In the genomic region with DNA sequence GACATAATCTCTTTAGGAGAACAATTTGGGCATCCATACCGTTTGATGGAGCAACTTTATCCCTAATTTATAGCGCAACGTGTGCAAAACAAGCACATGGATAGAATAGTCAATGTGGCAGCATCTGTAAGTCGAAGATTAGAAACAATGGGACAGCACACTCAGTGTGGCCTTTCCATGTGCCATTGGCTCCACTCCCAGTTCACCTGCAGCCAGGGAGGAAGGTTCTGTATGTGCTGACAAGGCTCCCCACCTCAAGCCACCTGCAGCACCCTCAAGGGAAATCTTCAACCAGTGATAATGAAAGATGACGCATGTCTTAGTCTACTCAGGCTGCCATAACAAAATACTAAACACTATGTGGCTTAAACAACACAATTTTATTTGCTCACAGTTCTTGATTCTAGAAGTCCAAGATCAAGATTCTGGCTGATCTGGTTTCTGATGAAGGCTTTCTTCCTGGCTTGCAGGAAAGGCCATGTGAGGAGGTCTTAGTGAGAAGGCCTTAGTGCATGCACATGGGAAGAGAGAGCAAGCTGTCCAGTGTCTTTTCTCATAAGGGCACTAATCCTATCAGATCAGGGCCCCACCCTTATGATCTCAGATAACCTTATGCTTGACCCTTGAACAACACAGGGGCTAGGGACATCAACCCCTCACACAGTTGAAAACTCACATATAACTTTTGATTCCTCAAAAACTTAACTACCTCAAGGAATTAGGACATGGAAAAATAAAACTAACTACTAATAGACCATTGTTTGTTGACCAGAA, we compare ENCODE assay signal across 18 cellular contexts. TPM values are rescaled to one million over a fixed set of nuclear protein-coding genes. Genes with fewer than 3 reads are reported as not detected.
A peak's percentile ranks its signal among the peaks of the same experiment; 100 is the strongest.
DNase-seq lines count a peak whose midpoint lies in the region; ATAC-seq lines count a peak whose summit lies in the region.
"Had no signal": no experiment of that assay in that cellular context is flagged by ENCODE, and none has a peak within 500 bp of the region (broad histone marks: within the 10 kb centered on the region; RNA-seq: fewer than 3 reads in every experiment).

No MANE protein-coding gene starts in this region.

- no peaks in the 10 kb centered on the region for H3K27me3 ChIP-seq in CD8-positive, alpha-beta memory T cell (ENCODE audit: insufficient read depth, low read length, poor library complexity, severe bottlenecking)
- H3K27me3 ChIP-seq: colonic mucosa, neural progenitor cell, right atrium auricular region had no signal

- H3K9me3 Mint-ChIP-seq in activated CD4-positive, alpha-beta memory T cell treated with anti-CD3 and anti-CD28 coated beads for 36 hours, result peaks cover 9% of the 10 kb centered on the region
- peaks cover 2% of the 10 kb centered on the region for H3K9me3 Mint-ChIP-seq in activated CD4-positive, alpha-beta memory T cell treated with anti-CD3 and anti-CD28 coated beads, Interleukin-2, amount 10 ng/mL, durations not matched to agents 7 days and 5 days
- H3K9me3 Mint-ChIP-seq in CD8-positive, alpha-beta memory T cell, result peaks cover 2 to 7% (median 5%) of the 10 kb centered on the region in 5 donors
- peaks cover 9% of the 10 kb centered on the region for H3K9me3 Mint-ChIP-seq in activated T-helper 1 cell treated with anti-CD3 and anti-CD28 coated beads, Interleukin-12 subunit alpha, Interleukin-12 subunit beta, Interleukin-2, Interleukin-4 antibody, amounts not matched to agents 30 ng/mL and 10 ng/mL and 1 ng/mL, durations not matched to agents 14 hours and 24 hours and 36 hours
- H3K9me3 Mint-ChIP-seq in naive B cell, result peaks cover 0 to 11% (median 4%) of the 10 kb centered on the region in 7 donors

- no peaks in the 10 kb centered on the region for H3K27me3 Mint-ChIP-seq in activated CD4-positive, alpha-beta memory T cell treated with anti-CD3 and anti-CD28 coated beads for 36 hours
- H3K27me3 Mint-ChIP-seq in activated CD4-positive, alpha-beta memory T cell treated with anti-CD3 and anti-CD28 coated beads, Interleukin-2, amount 10 ng/mL, durations not matched to agents 7 days and 5 days, result no peaks in the 10 kb centered on the region
- H3K27me3 Mint-ChIP-seq in CD8-positive, alpha-beta memory T cell, result no peaks in the 10 kb centered on the region
- peaks cover 2% of the 10 kb centered on the region for H3K27me3 Mint-ChIP-seq in activated T-helper 1 cell treated with anti-CD3 and anti-CD28 coated beads, Interleukin-12 subunit alpha, Interleukin-12 subunit beta, Interleukin-2, Interleukin-4 antibody, amounts not matched to agents 30 ng/mL and 10 ng/mL and 1 ng/mL, durations not matched to agents 14 hours and 24 hours and 36 hours (ENCODE audit: insufficient read depth)
- H3K27me3 Mint-ChIP-seq in naive B cell, result peaks cover 17 to 47% (median 32%) of the 10 kb centered on the region in 3 donors

- H3K27ac Mint-ChIP-seq in activated CD4-positive, alpha-beta memory T cell treated with anti-CD3 and anti-CD28 coated beads for 36 hours, result peak overlapping the region; percentile 84
- no peak overlapping the region for H3K27ac Mint-ChIP-seq in activated CD4-positive, alpha-beta memory T cell treated with anti-CD3 and anti-CD28 coated beads, Interleukin-2, amount 10 ng/mL, durations not matched to agents 7 days and 5 days
- H3K27ac Mint-ChIP-seq in CD8-positive, alpha-beta memory T cell, result peak overlapping the region; percentile 84 to 99 (median 97)
- peak overlapping the region; percentile 75 for H3K27ac Mint-ChIP-seq in activated T-helper 1 cell treated with anti-CD3 and anti-CD28 coated beads, Interleukin-12 subunit alpha, Interleukin-12 subunit beta, Interleukin-2, Interleukin-4 antibody, amounts not matched to agents 30 ng/mL and 10 ng/mL and 1 ng/mL, durations not matched to agents 14 hours and 24 hours and 36 hours
- peak overlapping the region in 5 of 6 donors; percentile 71 to 97 (median 88) for H3K27ac Mint-ChIP-seq in naive B cell

- H3K4me1 ChIP-seq in CD8-positive, alpha-beta memory T cell (ENCODE audit: insufficient read depth, low read length), result peaks cover 30% of the 10 kb centered on the region
- H3K4me1 ChIP-seq: colonic mucosa had no signal

- POLR2A ChIA-PET in activated CD4-positive, alpha-beta memory T cell treated with anti-CD3 and anti-CD28 coated beads for 36 hours (lab: Charles Lee), result interaction anchor here (0.5 to 1.0 kb wide), 2 partner anchors 46 to 232 kb away, joined by 3 read pairs; no protein-coding TSS in a partner anchor
- POLR2A ChIA-PET in activated CD4-positive, alpha-beta memory T cell treated with anti-CD3 and anti-CD28 coated beads, Interleukin-2, amount 10 ng/mL, durations not matched to agents 7 days and 5 days (lab: Charles Lee), result no interaction called here
- POLR2A ChIA-PET in CD8-positive, alpha-beta memory T cell (lab: Charles Lee), result interaction anchor here (0.6 to 1.2 kb wide), 2 partner anchors 12 to 46 kb away, joined by 3 to 10 read pairs; no protein-coding TSS in a partner anchor

- H3K9me3 ChIP-seq in CD8-positive, alpha-beta memory T cell (ENCODE audit: low read length), result no peaks in the 10 kb centered on the region
- H3K9me3 ChIP-seq: colonic mucosa had no signal

- intact Hi-C loops in activated CD4-positive, alpha-beta memory T cell treated with anti-CD3 and anti-CD28 coated beads for 36 hours (cut with micrococcal nuclease), result loop anchor here (2.0 kb wide), 1 partner anchor 48 kb away; no protein-coding TSS in a partner anchor
- intact Hi-C loops in activated T-helper 1 cell treated with anti-CD3 and anti-CD28 coated beads, Interleukin-12 subunit alpha, Interleukin-12 subunit beta, Interleukin-2, Interleukin-4 antibody, amounts not matched to agents 30 ng/mL and 10 ng/mL and 1 ng/mL, durations not matched to agents 14 hours and 24 hours and 36 hours (cut with micrococcal nuclease), result no loop called here

- H3K36me3 ChIP-seq in CD8-positive, alpha-beta memory T cell (ENCODE audit: insufficient read depth, low read length), result no peaks in the 10 kb centered on the region
- H3K36me3 ChIP-seq: colonic mucosa, neural progenitor cell, right atrium auricular region had no signal

- ATAC-seq in naive B cell (ENCODE audit: low read depth in 2 of 2) (no peak), GM18519 (IDR thresholded peaks at IDR 0.05; ENCODE audit: low FRiP score, unreplicated experiment) (no peak), GM18909 (IDR thresholded peaks at IDR 0.05; ENCODE audit: poor library complexity, unreplicated experiment) (no peak)

- peak overlapping the region; percentile 1 for H3K4me3 ChIP-seq in CD8-positive, alpha-beta memory T cell (ENCODE audit: low read length)
- H3K4me3 ChIP-seq: colonic mucosa, neural progenitor cell, right atrium auricular region had no signal

- peaks cover 46% of the 10 kb centered on the region for H3K4me1 Mint-ChIP-seq in activated CD4-positive, alpha-beta memory T cell treated with anti-CD3 and anti-CD28 coated beads for 36 hours (ENCODE audit: low read depth)
- H3K4me1 Mint-ChIP-seq in activated CD4-positive, alpha-beta memory T cell treated with anti-CD3 and anti-CD28 coated beads, Interleukin-2, amount 10 ng/mL, durations not matched to agents 7 days and 5 days, result peaks cover 15% of the 10 kb centered on the region
- H3K4me1 Mint-ChIP-seq in CD8-positive, alpha-beta memory T cell, result peaks cover 34 to 57% (median 41%) of the 10 kb centered on the region in 3 donors
- peaks cover 16% of the 10 kb centered on the region for H3K4me1 Mint-ChIP-seq in activated T-helper 1 cell treated with anti-CD3 and anti-CD28 coated beads, Interleukin-12 subunit alpha, Interleukin-12 subunit beta, Interleukin-2, Interleukin-4 antibody, amounts not matched to agents 30 ng/mL and 10 ng/mL and 1 ng/mL, durations not matched to agents 14 hours and 24 hours and 36 hours (ENCODE audit: low read depth)
- peaks cover 20 to 25% (median 21%) of the 10 kb centered on the region in 3 donors for H3K4me1 Mint-ChIP-seq in naive B cell

- CTCF ChIA-PET in activated CD4-positive, alpha-beta memory T cell treated with anti-CD3 and anti-CD28 coated beads for 36 hours (lab: Charles Lee), result interaction anchor here (0.7 to 1.2 kb wide), 4 partner anchors 15 to 186 kb away, joined by 3 to 5 read pairs (median 4); no protein-coding TSS in a partner anchor
- CTCF ChIA-PET in activated CD4-positive, alpha-beta memory T cell treated with anti-CD3 and anti-CD28 coated beads, Interleukin-2, amount 10 ng/mL, durations not matched to agents 7 days and 5 days (lab: Charles Lee), result interaction anchor here (0.8 to 1.2 kb wide), 2 partner anchors 36 to 186 kb away, joined by 4 to 5 read pairs; no protein-coding TSS in a partner anchor
- CTCF ChIA-PET in CD8-positive, alpha-beta memory T cell (lab: Charles Lee), result interaction anchor here (0.8 to 1.3 kb wide), 3 partner anchors 36 to 109 kb away, joined by 3 to 5 read pairs (median 3); no protein-coding TSS in a partner anchor

- H3K36me3 Mint-ChIP-seq in activated CD4-positive, alpha-beta memory T cell treated with anti-CD3 and anti-CD28 coated beads for 36 hours, result no peaks in the 10 kb centered on the region
- H3K36me3 Mint-ChIP-seq in activated CD4-positive, alpha-beta memory T cell treated with anti-CD3 and anti-CD28 coated beads, Interleukin-2, amount 10 ng/mL, durations not matched to agents 7 days and 5 days (ENCODE audit: low read depth), result no peaks in the 10 kb centered on the region
- H3K36me3 Mint-ChIP-seq in CD8-positive, alpha-beta memory T cell, result peaks cover 0 to 5% (median 0%) of the 10 kb centered on the region in 3 donors
- H3K36me3 Mint-ChIP-seq in activated T-helper 1 cell treated with anti-CD3 and anti-CD28 coated beads, Interleukin-12 subunit alpha, Interleukin-12 subunit beta, Interleukin-2, Interleukin-4 antibody, amounts not matched to agents 30 ng/mL and 10 ng/mL and 1 ng/mL, durations not matched to agents 14 hours and 24 hours and 36 hours (ENCODE audit: low read depth), result no peaks in the 10 kb centered on the region
- peaks cover 0 to 20% of the 10 kb centered on the region in 2 donors for H3K36me3 Mint-ChIP-seq in naive B cell
- H3K36me3 Mint-ChIP-seq: neural progenitor cell had no signal

- no peak overlapping the region for H3K4me3 Mint-ChIP-seq in activated CD4-positive, alpha-beta memory T cell treated with anti-CD3 and anti-CD28 coated beads for 36 hours
- no peak overlapping the region for H3K4me3 Mint-ChIP-seq in activated CD4-positive, alpha-beta memory T cell treated with anti-CD3 and anti-CD28 coated beads, Interleukin-2, amount 10 ng/mL, durations not matched to agents 7 days and 5 days
- H3K4me3 Mint-ChIP-seq in CD8-positive, alpha-beta memory T cell, result peak overlapping the region; percentile 34 to 81 (median 70)
- H3K4me3 Mint-ChIP-seq in activated T-helper 1 cell treated with anti-CD3 and anti-CD28 coated beads, Interleukin-12 subunit alpha, Interleukin-12 subunit beta, Interleukin-2, Interleukin-4 antibody, amounts not matched to agents 30 ng/mL and 10 ng/mL and 1 ng/mL, durations not matched to agents 14 hours and 24 hours and 36 hours, result no peak overlapping the region
- peak overlapping the region in 2 of 8 donors; percentile 14 to 21 for H3K4me3 Mint-ChIP-seq in naive B cell
- H3K4me3 Mint-ChIP-seq: neural progenitor cell had no signal

- peak overlapping the region; percentile 7 for H3K27ac ChIP-seq in CD8-positive, alpha-beta memory T cell (ENCODE audit: low read depth, low read length)
- H3K27ac ChIP-seq: colonic mucosa, neural progenitor cell had no signal

- DNase-seq in activated CD4-positive, alpha-beta memory T cell treated with anti-CD3 and anti-CD28 coated beads for 36 hours, result peak; percentile 53
- no peak for DNase-seq in activated CD4-positive, alpha-beta memory T cell treated with anti-CD3 and anti-CD28 coated beads, Interleukin-2, amount 10 ng/mL, durations not matched to agents 7 days and 5 days
- DNase-seq in CD8-positive, alpha-beta memory T cell, result no peak
- no peak for DNase-seq in activated T-helper 1 cell treated with anti-CD3 and anti-CD28 coated beads, Interleukin-12 subunit alpha, Interleukin-12 subunit beta, Interleukin-2, Interleukin-4 antibody, amounts not matched to agents 30 ng/mL and 10 ng/mL and 1 ng/mL, durations not matched to agents 14 hours and 24 hours and 36 hours (ENCODE audit: low spot score)
- DNase-seq in naive B cell, result no peak
- no peak for DNase-seq in SW480 (ENCODE audit: low spot score)
- DNase-seq: amygdala, colonic mucosa, DMS 273 treated with DMSO at 0.1 percent for 48 hours, hippocampal formation, Karpas-422, NCI-H1417 treated with DMSO at 0.1 percent for 48 hours, NCI-H446 treated with DMSO at 0.1 percent for 48 hours, SW 1271 had no signal

RNA-seq across cellular contexts. Expression of a gene that starts 34.9 kb away (rescaled TPM):
- 1 to 10 TPM; 9.0 to 9.8 TPM for total RNA-seq in activated CD4-positive, alpha-beta memory T cell treated with anti-CD3 and anti-CD28 coated beads for 36 hours
- total RNA-seq in activated CD4-positive, alpha-beta memory T cell treated with anti-CD3 and anti-CD28 coated beads, Interleukin-2, amount 10 ng/mL, durations not matched to agents 7 days and 5 days, result 1 to 10 TPM; 7.9 to 9.4 TPM
- total RNA-seq in CD8-positive, alpha-beta memory T cell, result 1 to 10 TPM; 7.7 to 9.1 TPM
- 18.8 TPM for polyA plus RNA-seq in CD8-positive, alpha-beta memory T cell
- 8.1 and 10.8 TPM in 2 replicates for total RNA-seq in activated T-helper 1 cell treated with anti-CD3 and anti-CD28 coated beads, Interleukin-12 subunit alpha, Interleukin-12 subunit beta, Interleukin-2, Interleukin-4 antibody, amounts not matched to agents 30 ng/mL and 10 ng/mL and 1 ng/mL, durations not matched to agents 14 hours and 24 hours and 36 hours
- 10 to 100 TPM; 14.0 to 43.9 (median 30.8) TPM for polyA plus RNA-seq in naive B cell (ENCODE audit: low read depth in 6 of 6)

Comparison
In these comparisons a context has a peak if more than half of its experiments do, and no peak if none do; other contexts are left out.
1. H3K4me3 Mint-ChIP-seq: peak in CD8-positive, alpha-beta memory T cell (7 of 7); none in activated CD4-positive, alpha-beta memory T cell treated with anti-CD3 and anti-CD28 coated beads for 36 hours (single experiment), activated CD4-positive, alpha-beta memory T cell treated with anti-CD3 and anti-CD28 coated beads, Interleukin-2, amount 10 ng/mL, durations not matched to agents 7 days and 5 days (single experiment) and activated T-helper 1 cell treated with anti-CD3 and anti-CD28 coated beads, Interleukin-12 subunit alpha, Interleukin-12 subunit beta, Interleukin-2, Interleukin-4 antibody, amounts not matched to agents 30 ng/mL and 10 ng/mL and 1 ng/mL, durations not matched to agents 14 hours and 24 hours and 36 hours (single experiment).